9 cellular contexts compared by ENCODE assay signal in the genomic region with DNA sequence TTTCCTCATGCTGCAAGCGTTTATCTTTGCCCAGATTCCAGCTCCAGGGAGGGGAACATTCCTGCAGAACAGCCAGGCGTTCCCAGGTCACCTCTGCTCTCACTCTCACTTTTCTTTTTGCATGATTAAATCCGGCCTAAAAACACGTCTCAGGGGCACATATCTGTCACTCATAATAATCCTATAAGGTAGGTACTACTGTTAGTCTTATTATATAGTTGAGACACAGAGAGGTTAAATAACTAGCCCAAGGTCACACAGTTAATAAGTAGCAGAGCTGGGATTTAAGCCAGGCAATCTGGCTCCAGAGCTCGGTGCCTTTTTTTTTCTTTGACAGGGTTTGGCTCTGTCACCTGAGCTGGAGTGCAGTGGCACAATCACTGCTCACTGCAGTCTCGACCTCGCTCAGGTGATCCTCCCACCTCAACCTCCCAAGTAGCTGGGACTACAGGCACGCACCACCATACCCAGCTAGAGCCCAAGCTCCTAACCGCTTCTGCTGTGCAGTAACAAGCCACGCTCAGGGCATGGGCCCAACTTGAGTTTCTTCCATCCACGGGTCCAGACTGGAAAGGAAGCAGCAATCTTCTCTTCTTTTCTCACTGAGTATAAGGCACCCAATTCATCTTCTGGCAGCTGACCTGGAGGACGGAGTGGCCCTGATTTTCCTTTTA.
A peak's percentile ranks its signal among the peaks of the same experiment; 100 is the strongest.
DNase-seq lines count a peak whose midpoint lies in the region; ATAC-seq and TF ChIP-seq lines count a peak whose summit lies in the region.
"Had no signal": no experiment of that assay in that cellular context is flagged by ENCODE, and none has a peak within 500 bp of the region (broad histone marks: within the 10 kb centered on the region; RNA-seq: fewer than 3 reads in every experiment).

No MANE protein-coding gene starts in this region.

- no peaks in the 10 kb centered on the region for H3K27me3 ChIP-seq in thyroid gland

- peak; percentile 38 for DNase-seq in LoVo (ENCODE audit: low spot score)
- DNase-seq in fibroblast of gingiva (ENCODE audit: low read depth): peak; percentile 72
- peak; percentile 77 for DNase-seq in left lobe of liver (ENCODE audit: low spot score)
- peak; percentile 86 for DNase-seq in thyroid gland
- DNase-seq in anterior cingulate cortex (lab: John Stamatoyannopoulos, UW): no peak
- no peak for DNase-seq in NCI-H345 (lab: John Stamatoyannopoulos, UW)
- DNase-seq in stimulated activated CD4-positive, alpha-beta T cell treated with anti-CD3 and anti-CD28 coated beads, Interleukin-1b, Interleukin-23, amount 100 ng/mL, for 48 hours: no peak
- DNase-seq: mammary epithelial cell, NCI-H2029 had no signal

- no peaks in the 10 kb centered on the region for H3K36me3 ChIP-seq in thyroid gland

- H3K4me3 ChIP-seq in thyroid gland (replicated peaks in 1 of 3): no peak overlapping the region

- peak; percentile 67 for ATAC-seq in left lobe of liver

- intact Hi-C loops in thyroid gland (cut with DNase I): loop anchor here (10.0 kb wide), 1 partner anchor 54 kb away; no protein-coding TSS in a partner anchor

- H3K27ac ChIP-seq in thyroid gland: peak overlapping the region; percentile 81 to 95 (median 83)

- peaks cover 23 to 43% of the 10 kb centered on the region in 2 donors for H3K4me1 ChIP-seq in thyroid gland

- no peak for TF ChIP-seq POLR2A in thyroid gland (IDR thresholded peaks at IDR 0.05)

- no peaks in the 10 kb centered on the region for H3K9me3 ChIP-seq in thyroid gland

- 50 to 57% methylated on average over 12 of the region's 12 CpGs for WGBS in thyroid gland, 2 donors

- no peak for TF ChIP-seq CTCF in thyroid gland (IDR thresholded peaks at IDR 0.05)

Comparison
In these comparisons a context has a peak if more than half of its experiments do, and no peak if none do; other contexts are left out.
1. DNase-seq: peak in LoVo (single experiment), fibroblast of gingiva (single experiment), left lobe of liver (single experiment) and thyroid gland (2 of 2); none in anterior cingulate cortex (0 of 58), NCI-H345 (single experiment) and stimulated activated CD4-positive, alpha-beta T cell treated with anti-CD3 and anti-CD28 coated beads, Interleukin-1b, Interleukin-23, amount 100 ng/mL, for 48 hours (single experiment).